Comparison of ENCODE assay signal across 9 cellular contexts in genomic region chr4:108036252-108036651, GRCh38. TPM values are rescaled to one million over a fixed set of nuclear protein-coding genes. Genes with fewer than 3 reads are reported as not detected.
DNase-seq lines count a peak whose midpoint lies in the region; ATAC-seq and TF ChIP-seq lines count a peak whose summit lies in the region.
"Had no signal": no experiment of that assay in that cellular context is flagged by ENCODE, and none has a peak within 500 bp of the region (broad histone marks: within the 10 kb centered on the region; RNA-seq: fewer than 3 reads in every experiment).

No MANE protein-coding gene starts in this region.

- TF ChIP-seq CTCF in GM13977 (IDR thresholded peaks at IDR 0.05; ENCODE audit: extremely low read depth, insufficient read depth, missing control alignments) = no peak
- TF ChIP-seq CTCF in foreskin keratinocyte (conservative IDR thresholded peaks at IDR 0.05) = no peak

- H3K4me1 ChIP-seq in foreskin keratinocyte = no peaks in the 10 kb centered on the region

- peak; percentile 64 for DNase-seq in GM13977 (ENCODE audit: low spot score)
- peak in 3 of 5 donors; percentile 21 to 85 (median 44) for DNase-seq in T-helper 1 cell
- no peak for DNase-seq in central memory CD8-positive, alpha-beta T cell (ENCODE audit: low spot score in 2 of 2)
- no peak for DNase-seq in NCI-H526 treated with DMSO at 0.1 percent for 48 hours (lab: John Stamatoyannopoulos, UW)
- no peak for DNase-seq in NCI-H1436 treated with DMSO at 0.1 percent for 48 hours (lab: John Stamatoyannopoulos, UW)
- no peak for DNase-seq in foreskin keratinocyte
- no peak for DNase-seq in NCI-H1048 (lab: John Stamatoyannopoulos, UW)

- no peak overlapping the region for H3K27ac ChIP-seq in foreskin keratinocyte

- H3K36me3 Mint-ChIP-seq in central memory CD8-positive, alpha-beta T cell (ENCODE audit: insufficient read depth) = peaks cover 3% of the 10 kb centered on the region

- H3K4me1 Mint-ChIP-seq in central memory CD8-positive, alpha-beta T cell = no peaks in the 10 kb centered on the region

- peak overlapping the region; percentile 44 for H3K27ac Mint-ChIP-seq in central memory CD8-positive, alpha-beta T cell (ENCODE audit: low read depth)

- ATAC-seq in HG02759 (IDR thresholded peaks at IDR 0.05; ENCODE audit: unreplicated experiment) (peak; percentile 95), foreskin keratinocyte (no peak)
- no peak for ATAC-seq in central memory CD8-positive, alpha-beta T cell (replicated peaks; ENCODE audit: extremely low read depth, poor library complexity, severe bottlenecking)

- in situ Hi-C loops in GM13977 (cut with MboI; ENCODE audit: low pct_unique_long_range_greater_than_20kb, low sequenced_read_pairs, unreplicated experiment) = no loop called here

- no peak overlapping the region for H3K4me3 Mint-ChIP-seq in central memory CD8-positive, alpha-beta T cell
- H3K4me3 Mint-ChIP-seq: neural crest cell had no signal

- H3K27me3 ChIP-seq in foreskin keratinocyte = no peaks in the 10 kb centered on the region

- no peaks in the 10 kb centered on the region for H3K9me3 Mint-ChIP-seq in central memory CD8-positive, alpha-beta T cell
- H3K9me3 Mint-ChIP-seq: neural crest cell had no signal

- no peaks in the 10 kb centered on the region for H3K27me3 Mint-ChIP-seq in central memory CD8-positive, alpha-beta T cell

RNA-seq across cellular contexts. Expression of gene HADH, which starts 46.6 kb away (rescaled TPM):
- total RNA-seq in foreskin keratinocyte = 35.8 and 44.0 TPM in 2 replicates
- polyA plus RNA-seq in foreskin keratinocyte = 39.9 and 55.6 TPM in 2 replicates

Comparison
In these comparisons a context has a peak if more than half of its experiments do, and no peak if none do; other contexts are left out.
1. DNase-seq: peak in GM13977 (single experiment) and T-helper 1 cell (3 of 5); none in central memory CD8-positive, alpha-beta T cell (0 of 2), NCI-H526 treated with DMSO at 0.1 percent for 48 hours (single experiment), NCI-H1436 treated with DMSO at 0.1 percent for 48 hours (single experiment), foreskin keratinocyte (0 of 2) and NCI-H1048 (single experiment).